Comparison of ENCODE assay signal across 24 cellular contexts in genomic region chr1:43625063-43625780, GRCh38.
"Had no signal": no experiment of that assay in that cellular context is flagged by ENCODE, and none has a peak within 500 bp of the region (broad histone marks: within the 10 kb centered on the region; RNA-seq: fewer than 3 reads in every experiment).

No MANE protein-coding gene starts in this region.

- H3K27me3 Mint-ChIP-seq: activated T-cell treated with anti-CD3 and anti-CD28 coated beads, Interleukin-2, amount 50 U/mL, for 24 hours; dendritic cell treated with granulocyte-macrophage colony-stimulating factor and Interleukin-4, amounts not matched to agents 40 ng/mL and 50 ng/mL, for 4 days; progenitor cell of endocrine pancreas had no signal

- DNase-seq: activated CD4-positive, alpha-beta T cell treated with anti-CD3 and anti-CD28 coated beads, Interleukin-2, amount 10 ng/mL, durations not matched to agents 7 days and 5 days; activated CD8-positive, alpha-beta T cell treated with anti-CD3 and anti-CD28 coated beads, Interleukin-2, amount 10 ng/mL, durations not matched to agents 7 days and 5 days; activated naive CD4-positive, alpha-beta T cell treated with anti-CD3 and anti-CD28 coated beads for 36 hours; activated T-cell treated with anti-CD3 and anti-CD28 coated beads, Interleukin-2, amount 50 U/mL, for 24 hours; effector CD8-positive, alpha-beta T cell; heart right ventricle; kidney glomerular epithelial cell; occipital lobe; stimulated activated CD4-positive, alpha-beta T cell treated with anti-CD3 and anti-CD28 coated beads, Interleukin-12 subunit alpha, Interleukin-12 subunit beta, amount 100 ng/mL, for 4 hours; stimulated activated CD4-positive, alpha-beta T cell treated with anti-CD3 and anti-CD28 coated beads, Interleukin-1b, Interleukin-23, amount 100 ng/mL, for 48 hours; stimulated activated CD8-positive, alpha-beta memory T cell treated with anti-CD3 and anti-CD28 coated beads, Interleukin-4, amount 100 ng/mL, for 48 hours; stimulated activated naive CD8-positive, alpha-beta T cell treated with anti-CD3 and anti-CD28 coated beads, Interleukin-15, Interleukin-2, amounts not matched to agents 100 U/mL and 50 U/mL, for 24 hours; substantia nigra; T1000 had no signal

- H3K27ac ChIP-seq: ascending aorta, esophagus muscularis mucosa, gastroesophageal sphincter, heart right ventricle, tibial nerve, vagina had no signal

- H3K9me3 ChIP-seq: ascending aorta, esophagus muscularis mucosa, gastroesophageal sphincter, heart right ventricle, tibial nerve, vagina had no signal

- H3K27ac Mint-ChIP-seq: activated CD4-positive, alpha-beta T cell treated with anti-CD3 and anti-CD28 coated beads, Interleukin-2, amount 10 ng/mL, durations not matched to agents 7 days and 5 days; activated naive CD4-positive, alpha-beta T cell treated with anti-CD3 and anti-CD28 coated beads for 36 hours; activated T-cell treated with anti-CD3 and anti-CD28 coated beads, Interleukin-2, amount 50 U/mL, for 24 hours; activated T-helper 2 cell treated with anti-CD3 and anti-CD28 coated beads, Interferon-gamma antibody, Interleukin-2, Interleukin-4, amounts not matched to agents 10 μg/mL and 5 μg/mL and 100 μg/mL, durations not matched to agents 14 hours and 24 hours and 36 hours; dendritic cell treated with granulocyte-macrophage colony-stimulating factor and Interleukin-4, amounts not matched to agents 40 ng/mL and 50 ng/mL, for 4 days; natural killer cell treated with Interleukin-12 subunit alpha and Interleukin-12 subunit beta and Interleukin-15 and Interleukin-18, amount 100 ng/mL, for 72 hours; progenitor cell of endocrine pancreas had no signal

- H3K4me1 ChIP-seq: ascending aorta, esophagus muscularis mucosa, gastroesophageal sphincter, heart right ventricle had no signal

- H3K4me3 ChIP-seq: ascending aorta, esophagus muscularis mucosa, gastroesophageal sphincter, heart right ventricle, tibial nerve, vagina had no signal

- H3K36me3 Mint-ChIP-seq: natural killer cell treated with Interleukin-12 subunit alpha and Interleukin-12 subunit beta and Interleukin-15 and Interleukin-18, amount 100 ng/mL, for 72 hours had no signal

- H3K27me3 ChIP-seq: ascending aorta, esophagus muscularis mucosa, gastroesophageal sphincter, heart right ventricle, tibial nerve, vagina had no signal

- H3K4me3 Mint-ChIP-seq: activated CD4-positive, alpha-beta T cell treated with anti-CD3 and anti-CD28 coated beads, Interleukin-2, amount 10 ng/mL, durations not matched to agents 7 days and 5 days; activated CD8-positive, alpha-beta T cell treated with anti-CD3 and anti-CD28 coated beads, Interleukin-2, amount 10 ng/mL, durations not matched to agents 7 days and 5 days; activated naive CD4-positive, alpha-beta T cell treated with anti-CD3 and anti-CD28 coated beads for 36 hours; activated T-cell treated with anti-CD3 and anti-CD28 coated beads, Interleukin-2, amount 50 U/mL, for 24 hours; dendritic cell treated with granulocyte-macrophage colony-stimulating factor and Interleukin-4, amounts not matched to agents 40 ng/mL and 50 ng/mL, for 4 days; natural killer cell treated with Interleukin-12 subunit alpha and Interleukin-12 subunit beta and Interleukin-15 and Interleukin-18, amount 100 ng/mL, for 72 hours had no signal

- ATAC-seq: activated CD4-positive, CD25-positive, alpha-beta regulatory T cell treated with anti-CD3 and anti-CD28 coated beads, Interleukin-2, amount 50 U/mL, for 24 hours; activated CD8-positive, alpha-beta T cell treated with anti-CD3 and anti-CD28 coated beads, Interleukin-2, amount 10 ng/mL, durations not matched to agents 7 days and 5 days; gastroesophageal sphincter; heart right ventricle; natural killer cell treated with Interleukin-12 subunit alpha and Interleukin-12 subunit beta and Interleukin-15 and Interleukin-18, amount 100 ng/mL, for 72 hours; stimulated activated naive CD8-positive, alpha-beta T cell treated with anti-CD3 and anti-CD28 coated beads, Interleukin-15, Interleukin-2, amounts not matched to agents 100 U/mL and 50 U/mL, for 24 hours had no signal

- H3K9me3 Mint-ChIP-seq: activated CD4-positive, alpha-beta T cell treated with anti-CD3 and anti-CD28 coated beads, Interleukin-2, amount 10 ng/mL, durations not matched to agents 7 days and 5 days; activated naive CD4-positive, alpha-beta T cell treated with anti-CD3 and anti-CD28 coated beads for 36 hours; activated T-cell treated with anti-CD3 and anti-CD28 coated beads, Interleukin-2, amount 50 U/mL, for 24 hours; activated T-helper 2 cell treated with anti-CD3 and anti-CD28 coated beads, Interferon-gamma antibody, Interleukin-2, Interleukin-4, amounts not matched to agents 10 μg/mL and 5 μg/mL and 100 μg/mL, durations not matched to agents 14 hours and 24 hours and 36 hours; dendritic cell treated with granulocyte-macrophage colony-stimulating factor and Interleukin-4, amounts not matched to agents 40 ng/mL and 50 ng/mL, for 4 days; natural killer cell treated with Interleukin-12 subunit alpha and Interleukin-12 subunit beta and Interleukin-15 and Interleukin-18, amount 100 ng/mL, for 72 hours had no signal

- H3K4me1 Mint-ChIP-seq: activated CD4-positive, alpha-beta T cell treated with anti-CD3 and anti-CD28 coated beads, Interleukin-2, amount 10 ng/mL, durations not matched to agents 7 days and 5 days had no signal

- H3K36me3 ChIP-seq: heart right ventricle had no signal
